ENCODE assay signal across 9 cellular contexts in genomic region chr16:85347213-85347591, GRCh38.
A peak's percentile ranks its signal among the peaks of the same experiment; 100 is the strongest.
DNase-seq lines count a peak whose midpoint lies in the region; ATAC-seq and TF ChIP-seq lines count a peak whose summit lies in the region.
"Had no signal": no experiment of that assay in that cellular context is flagged by ENCODE, and none has a peak within 500 bp of the region (broad histone marks: within the 10 kb centered on the region; RNA-seq: fewer than 3 reads in every experiment).

No MANE protein-coding gene starts in this region.

- H3K4me1 ChIP-seq in hepatocyte (ENCODE audit: insufficient read depth): peaks cover 35% of the 10 kb centered on the region

- H3K79me2 ChIP-seq in hepatocyte: peaks cover 4% of the 10 kb centered on the region

- DNase-seq in SK-MEL-5 (ENCODE audit: low read depth, low spot score): peak; percentile 66
- peak; percentile 44 for DNase-seq in hepatocyte (ENCODE audit: low spot score)
- DNase-seq in NCI-H1930 (lab: John Stamatoyannopoulos, UW): no peak
- DNase-seq in cerebellum (ENCODE audit: low spot score): no peak
- DNase-seq in NK-92 (lab: John Stamatoyannopoulos, UW; ENCODE audit: unreplicated experiment): no peak

- H3K9me2 ChIP-seq in hepatocyte (replicated peaks; ENCODE audit: insufficient read depth): no peaks in the 10 kb centered on the region

- no peak overlapping the region for H3K27ac ChIP-seq in 22Rv1
- no peak overlapping the region for H3K27ac ChIP-seq in hepatocyte

- 83% methylated on average over 8 of the region's 11 CpGs for WGBS in hepatocyte (ENCODE audit: low lambda C conversion rate, missing lambda C conversion rate)

- no peaks in the 10 kb centered on the region for H3K9me3 ChIP-seq in hepatocyte (ENCODE audit: low read depth)

- no peaks in the 10 kb centered on the region for H4K20me1 ChIP-seq in hepatocyte (ENCODE audit: insufficient read depth, poor library complexity, severe bottlenecking)

- no peak for ATAC-seq in HG02571 (IDR thresholded peaks at IDR 0.05; ENCODE audit: unreplicated experiment)
- ATAC-seq: Right ventricle myocardium inferior had no signal

- in situ Hi-C loops in SK-MEL-5 (cut with HindIII; ENCODE audit: low pct_unique_long_range_greater_than_20kb, low sequenced_read_pairs): no loop called here

- no peak overlapping the region for H2AFZ ChIP-seq in hepatocyte

- TF ChIP-seq CTCF in 22Rv1 (IDR thresholded peaks at IDR 0.05): peak; percentile 38
- peak; percentile 44 for TF ChIP-seq CTCF in GM12872 (IDR thresholded peaks at IDR 0.05; ENCODE audit: insufficient read depth, low read depth, low read length)
- TF ChIP-seq CTCF in hepatocyte (IDR thresholded peaks at IDR 0.05; ENCODE audit: poor library complexity): peak; percentile 40

- H3K36me3 ChIP-seq in hepatocyte (replicated peaks; ENCODE audit: insufficient read depth, low read depth): no peaks in the 10 kb centered on the region

- H3K27me3 ChIP-seq in hepatocyte: no peaks in the 10 kb centered on the region

- no peak overlapping the region for H3K4me3 ChIP-seq in hepatocyte

- no peak overlapping the region for H3K4me2 ChIP-seq in hepatocyte

Comparison
In these comparisons a context has a peak if more than half of its experiments do, and no peak if none do; other contexts are left out.
1. DNase-seq: peak in SK-MEL-5 (single experiment) and hepatocyte (single experiment); none in NCI-H1930 (0 of 2), cerebellum (single experiment) and NK-92 (single experiment).
2. Peak in every context shown above with its lines, with median percentiles within 50 percentile points of each other: CTCF ChIP-seq.